ENCODE assay signal across 30 cellular contexts in the genomic region with DNA sequence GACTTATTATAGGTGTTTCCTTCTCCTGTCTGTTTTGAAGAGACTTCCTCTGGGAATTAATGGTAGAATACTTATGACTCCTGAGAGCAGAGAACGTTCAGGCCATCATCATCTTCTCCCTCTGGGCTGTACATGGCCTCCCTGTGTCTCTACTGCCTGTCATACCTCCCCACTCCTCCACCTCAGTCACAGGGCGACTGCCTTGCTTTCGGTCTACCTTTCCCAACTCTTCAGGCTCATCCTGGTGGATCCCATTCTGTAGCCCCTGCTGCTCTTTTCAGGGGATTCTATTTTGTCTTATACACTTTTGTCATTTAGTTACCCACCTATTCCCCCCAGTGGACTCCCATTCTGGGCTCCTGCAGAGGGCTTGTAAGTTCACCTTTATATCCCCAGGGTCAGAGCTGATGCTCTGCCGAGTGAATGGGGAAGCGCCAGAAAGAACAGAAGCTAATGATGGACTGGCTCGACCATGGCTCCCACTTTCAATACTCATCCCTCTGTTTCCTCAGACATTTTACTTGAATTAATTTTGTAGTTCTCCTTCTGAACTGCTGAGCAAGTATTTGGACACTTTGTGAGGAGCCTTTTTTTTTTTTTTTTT. TPM values are rescaled to one million over a fixed set of nuclear protein-coding genes. Genes with fewer than 3 reads are reported as not detected.
DNase-seq lines count a peak whose midpoint lies in the region; ATAC-seq, FAIRE-seq and TF ChIP-seq lines count a peak whose summit lies in the region.
"Had no signal": no experiment of that assay in that cellular context is flagged by ENCODE, and none has a peak within 500 bp of the region (broad histone marks: within the 10 kb centered on the region; RNA-seq: fewer than 3 reads in every experiment).

No MANE protein-coding gene starts in this region.

- in situ Hi-C loops in HepG2 (cut with HindIII; ENCODE audit: extremely low pct_ligation_motif_present, low pct_unique_long_range_greater_than_20kb), result no loop called here
- in situ Hi-C loops in transverse colon (cut with MboI; ENCODE audit: low pct_ligation_motif_present in 1 of 4, low pct_unique_long_range_greater_than_20kb in 1 of 4, low sequenced_read_pairs in 3 of 4), result no loop called here

- H3K27me3 Mint-ChIP-seq in natural killer cell treated with Interleukin-12 subunit alpha and Interleukin-12 subunit beta and Interleukin-15 and Interleukin-18, amount 100 ng/mL, for 72 hours, result no peaks in the 10 kb centered on the region
- H3K27me3 Mint-ChIP-seq: activated CD4-positive, alpha-beta T cell treated with anti-CD3 and anti-CD28 coated beads, Interleukin-2, amount 10 ng/mL, durations not matched to agents 24 days and 14 days; activated T-cell treated with anti-CD3 and anti-CD28 coated beads, Interleukin-2, amount 50 U/mL, for 24 hours; CD4-positive, CD25-positive, alpha-beta regulatory T cell had no signal

- ATAC-seq in HepG2, result peak; percentile 12; the same call in 2 of the 3 replicates
- ATAC-seq in right lobe of liver, result no peak
- ATAC-seq in natural killer cell treated with Interleukin-12 subunit alpha and Interleukin-12 subunit beta and Interleukin-15 and Interleukin-18, amount 100 ng/mL, for 72 hours, result no peak
- no peak for ATAC-seq in GM21723 (IDR thresholded peaks at IDR 0.05; ENCODE audit: unreplicated experiment)
- no peak for ATAC-seq in HG02852 (IDR thresholded peaks at IDR 0.05; ENCODE audit: unreplicated experiment)
- ATAC-seq: HCT116, sciatic nerve had no signal

- TF ChIP-seq EP300 in HepG2 (IDR thresholded peaks at IDR 0.05; ENCODE audit: low read depth in 2 of 2, low read length in 2 of 2) (no peak), HepG2 (CRISPR knock-in tag; IDR thresholded peaks at IDR 0.05; ENCODE audit: borderline replicate concordance) (no peak), transverse colon (IDR thresholded peaks at IDR 0.05; ENCODE audit: low read depth) (no peak)

- peaks cover 7% of the 10 kb centered on the region for H3K36me3 Mint-ChIP-seq in natural killer cell treated with Interleukin-12 subunit alpha and Interleukin-12 subunit beta and Interleukin-15 and Interleukin-18, amount 100 ng/mL, for 72 hours

- CTCF ChIA-PET in HepG2 (lab: Yijun Ruan, JAX; ENCODE audit: low intra/inter-chr PET ratio, low total read pairs), result no interaction called here

- H3K9me3 ChIP-seq in HepG2 (ENCODE audit: low read length), result no peaks in the 10 kb centered on the region
- H3K9me3 ChIP-seq in right lobe of liver, result no peaks in the 10 kb centered on the region
- H3K9me3 ChIP-seq in colonic mucosa, result no peaks in the 10 kb centered on the region
- H3K9me3 ChIP-seq in transverse colon, result no peaks in the 10 kb centered on the region
- H3K9me3 ChIP-seq: left ventricle myocardium inferior had no signal

- DNase-seq in HepG2 (ENCODE audit: low spot score) (no peak), right lobe of liver (no peak), colonic mucosa (no peak), transverse colon (no peak), NCI-H524 treated with DMSO at 0.1 percent for 48 hours (lab: John Stamatoyannopoulos, UW) (no peak)
- no peak for DNase-seq in natural killer cell treated with Interleukin-12 subunit alpha and Interleukin-12 subunit beta and Interleukin-15 and Interleukin-18, amount 100 ng/mL, for 72 hours (ENCODE audit: low spot score)
- DNase-seq: 8988T; activated CD4-positive, alpha-beta T cell treated with anti-CD3 and anti-CD28 coated beads, Interleukin-2, amount 10 ng/mL, durations not matched to agents 24 days and 14 days; activated gamma-delta T cell; activated naive CD8-positive, alpha-beta T cell treated with anti-CD3 and anti-CD28 coated beads, Interleukin-2, amount 50 U/mL, for 24 hours; activated T-cell treated with anti-CD3 and anti-CD28 coated beads, Interleukin-2, amount 50 U/mL, for 24 hours; central memory CD4-positive, alpha-beta T cell; left ventricle myocardium inferior; midbrain; MM.1S; NCI-H446 treated with DMSO at 0.1 percent for 48 hours; NK-92 treated with Interleukin-12 subunit alpha and Interleukin-12 subunit beta, amount 100 ng/mL, for 24 hours; PC-3; SIG-M5; stimulated activated naive CD4-positive, alpha-beta T cell treated with Interleukin-2 at 50 U/mL for 16 hours; T-helper 9 cell had no signal

- H3K27ac ChIP-seq in HepG2 (ENCODE audit: extremely low read length, insufficient read depth, low read length) (peak overlapping the region; percentile 20), right lobe of liver (peak overlapping the region in 1 of 3 donors; percentile 92), colonic mucosa (peak overlapping the region; percentile 87), transverse colon (peak overlapping the region; percentile 69 to 82 (median 76))
- H3K27ac ChIP-seq: KMS-11, left ventricle myocardium inferior, VCaP had no signal

- peak overlapping the region; percentile 33; the same call in 1 of the 2 replicates for H3K4me2 ChIP-seq in HepG2 (ENCODE audit: low read depth, low read length)
- H3K4me2 ChIP-seq: KMS-11 had no signal

- peaks cover 10 to 72% of the 10 kb centered on the region in 2 experiments for H3K36me3 ChIP-seq in HepG2 (replicated peaks in 1 of 2; ENCODE audit: control insufficient read depth in 1 of 2, insufficient read depth in 2 of 2, low read length in 2 of 2)
- H3K36me3 ChIP-seq in right lobe of liver, result peaks cover 0 to 2% (median 0%) of the 10 kb centered on the region in 4 donors
- H3K36me3 ChIP-seq in colonic mucosa, result no peaks in the 10 kb centered on the region
- H3K36me3 ChIP-seq in transverse colon, result no peaks in the 10 kb centered on the region
- H3K36me3 ChIP-seq: left ventricle myocardium inferior had no signal

- H3K4me1 Mint-ChIP-seq in natural killer cell treated with Interleukin-12 subunit alpha and Interleukin-12 subunit beta and Interleukin-15 and Interleukin-18, amount 100 ng/mL, for 72 hours (ENCODE audit: low read depth in 2 of 2), result peaks cover 64 to 77% of the 10 kb centered on the region in 2 donors

- TF ChIP-seq CTCF in HepG2 (CRISPR knock-in tag; IDR thresholded peaks at IDR 0.05) (no peak), right lobe of liver (IDR thresholded peaks at IDR 0.05) (no peak), colonic mucosa (IDR thresholded peaks at IDR 0.05) (no peak), transverse colon (IDR thresholded peaks at IDR 0.05) (no peak)

- WGBS in HepG2 (ENCODE audit: low lambda C conversion rate), result 60% methylated on average over 6 of the region's 6 CpGs
- 74% methylated on average over 5 of the region's 6 CpGs for WGBS in right lobe of liver (ENCODE audit: insufficient coverage, low coverage, low lambda C conversion rate, missing lambda C conversion rate)
- WGBS in transverse colon (ENCODE audit: low coverage in 1 of 2), 2 donors, result 54 to 73% methylated on average over 4 to 6 of the region's 6 CpGs

- H3K4me3 ChIP-seq in HepG2 (replicated peaks in 1 of 3; ENCODE audit: insufficient read depth in 1 of 3, low read depth in 2 of 3, low read length in 3 of 3), result no peak overlapping the region
- H3K4me3 ChIP-seq in right lobe of liver, result no peak overlapping the region
- H3K4me3 ChIP-seq in colonic mucosa, result no peak overlapping the region
- H3K4me3 ChIP-seq in transverse colon, result no peak overlapping the region
- H3K4me3 ChIP-seq: left ventricle myocardium inferior had no signal

- H2AFZ ChIP-seq in HepG2 (ENCODE audit: low read length), result no peak overlapping the region

- peaks cover 100% of the 10 kb centered on the region for H3K4me1 ChIP-seq in HepG2 (ENCODE audit: insufficient read depth, low read length)
- peaks cover 0 to 89% (median 43%) of the 10 kb centered on the region in 4 donors for H3K4me1 ChIP-seq in right lobe of liver
- peaks cover 12% of the 10 kb centered on the region for H3K4me1 ChIP-seq in colonic mucosa
- peaks cover 34 to 100% (median 69%) of the 10 kb centered on the region in 4 donors for H3K4me1 ChIP-seq in transverse colon

- intact Hi-C loops in HepG2 (cut with micrococcal nuclease; ENCODE audit: unreplicated experiment), result loop anchor here (2.0 kb wide), 1 partner anchor 35 kb away; no protein-coding TSS in a partner anchor
- intact Hi-C loops in right lobe of liver (cut with DNase I), result no loop called here
- intact Hi-C loops in colonic mucosa (cut with DNase I), result no loop called here
- intact Hi-C loops in transverse colon (cut with DNase I; ENCODE audit: low total_unique reads), result no loop called here

- no peak for FAIRE-seq in HepG2 (lab: Jason Lieb, UNC)
- FAIRE-seq: endothelial cell of umbilical vein, islet of Langerhans had no signal

- peaks cover 99% of the 10 kb centered on the region for H4K20me1 ChIP-seq in HepG2 (ENCODE audit: insufficient read depth, low read length)

- no peaks in the 10 kb centered on the region for H3K9me3 Mint-ChIP-seq in natural killer cell treated with Interleukin-12 subunit alpha and Interleukin-12 subunit beta and Interleukin-15 and Interleukin-18, amount 100 ng/mL, for 72 hours
- H3K9me3 Mint-ChIP-seq: activated CD4-positive, alpha-beta T cell treated with anti-CD3 and anti-CD28 coated beads, Interleukin-2, amount 10 ng/mL, durations not matched to agents 24 days and 14 days; activated naive CD8-positive, alpha-beta T cell treated with anti-CD3 and anti-CD28 coated beads, Interleukin-2, amount 50 U/mL, for 24 hours; activated T-cell treated with anti-CD3 and anti-CD28 coated beads, Interleukin-2, amount 50 U/mL, for 24 hours had no signal

- no TSS peak for BruUV-seq in HepG2 (replicated peaks; lab: Mats Ljungman, UMichigan)

- H3K79me2 ChIP-seq in HepG2 (ENCODE audit: insufficient read depth, low read length), result peaks cover 99% of the 10 kb centered on the region

- POLR2A ChIA-PET in HepG2 (lab: Yijun Ruan, JAX), result interaction anchor here (0.7 kb wide), 1 partner anchor 15 kb away, joined by 3 read pairs; no protein-coding TSS in a partner anchor

- peak overlapping the region; percentile 2 for H3K4me3 Mint-ChIP-seq in natural killer cell treated with Interleukin-12 subunit alpha and Interleukin-12 subunit beta and Interleukin-15 and Interleukin-18, amount 100 ng/mL, for 72 hours
- H3K4me3 Mint-ChIP-seq: activated CD4-positive, alpha-beta T cell treated with anti-CD3 and anti-CD28 coated beads, Interleukin-2, amount 10 ng/mL, durations not matched to agents 24 days and 14 days; activated naive CD8-positive, alpha-beta T cell treated with anti-CD3 and anti-CD28 coated beads, Interleukin-2, amount 50 U/mL, for 24 hours; activated T-cell treated with anti-CD3 and anti-CD28 coated beads, Interleukin-2, amount 50 U/mL, for 24 hours had no signal

- H3K9ac ChIP-seq in HepG2 (ENCODE audit: insufficient read depth, low read depth, low read length), result no peak overlapping the region
- peak overlapping the region in 1 of 2 donors; percentile 62 for H3K9ac ChIP-seq in colonic mucosa (ENCODE audit: low read depth in 2 of 2, low read length in 2 of 2)
- H3K9ac ChIP-seq: KMS-11 had no signal

- TF ChIP-seq POLR2A in HepG2 (IDR thresholded peaks at IDR 0.05; ENCODE audit: insufficient read depth in 1 of 2, low read depth in 2 of 2, low read length in 2 of 2) (peak in 1 of 2 experiments; percentile 38; a peak in 1 of 4 replicates), right lobe of liver (IDR thresholded peaks at IDR 0.05) (no peak), transverse colon (IDR thresholded peaks at IDR 0.05) (no peak)

- TF ChIP-seq RAD21 in HepG2 (CRISPR knock-in tag; IDR thresholded peaks at IDR 0.05), result no peak

- peak overlapping the region in 1 of 2 donors; percentile 73 for H3K27ac Mint-ChIP-seq in natural killer cell treated with Interleukin-12 subunit alpha and Interleukin-12 subunit beta and Interleukin-15 and Interleukin-18, amount 100 ng/mL, for 72 hours
- H3K27ac Mint-ChIP-seq: activated CD4-positive, alpha-beta T cell treated with anti-CD3 and anti-CD28 coated beads, Interleukin-2, amount 10 ng/mL, durations not matched to agents 24 days and 14 days; activated naive CD8-positive, alpha-beta T cell treated with anti-CD3 and anti-CD28 coated beads, Interleukin-2, amount 50 U/mL, for 24 hours; activated T-cell treated with anti-CD3 and anti-CD28 coated beads, Interleukin-2, amount 50 U/mL, for 24 hours had no signal

- H3K27me3 ChIP-seq in HepG2 (ENCODE audit: control insufficient read depth in 1 of 2, insufficient read depth in 2 of 2, low read length in 2 of 2), result no peaks in the 10 kb centered on the region
- H3K27me3 ChIP-seq in right lobe of liver, result no peaks in the 10 kb centered on the region
- no peaks in the 10 kb centered on the region for H3K27me3 ChIP-seq in colonic mucosa
- H3K27me3 ChIP-seq in transverse colon, result no peaks in the 10 kb centered on the region

RNA-seq across cellular contexts. Expression of a gene that starts 28.6 kb away (rescaled TPM):
- total RNA-seq in HepG2 (2016; rRNA removed; fragmentation: Illumina TruSeq; extraction: Trizol) (103 and 110 TPM in 2 replicates), right lobe of liver (100 to 1,000 TPM in 1 of 6 experiments, 10 to 100 TPM in 5; 40.2 to 184 (median 63.5) TPM), colonic mucosa (100 to 1,000 TPM in 1 of 2 donors, 10 to 100 TPM in 1; 66.7 to 142 TPM), transverse colon (10 to 100 TPM; 28.5 to 85.7 (median 44.5) TPM)
- 133 and 147 TPM in 2 replicates for total RNA-seq in HepG2 (2016; cell fraction: cytosol; rRNA removed; fragmentation: Illumina TruSeq; extraction: Trizol; ENCODE audit: low read depth)
- 93.9 TPM in 2 replicates for total RNA-seq in HepG2 (2016; cell fraction: insoluble cytoplasmic fraction; rRNA removed; fragmentation: Illumina TruSeq; extraction: Trizol)
- total RNA-seq in HepG2 (2016; cell fraction: membrane; rRNA removed; fragmentation: Illumina TruSeq; extraction: Trizol), result 73.4 and 76.7 TPM in 2 replicates
- 222 and 239 TPM in 2 replicates for total RNA-seq in HepG2 (2016; cell fraction: nucleus; rRNA removed; fragmentation: Illumina TruSeq; extraction: Trizol)
- 74.8 and 82.8 TPM in 2 replicates for polyA plus RNA-seq in HepG2 (2011; rRNA removed)
- 26.6 and 44.0 TPM in 2 replicates for polyA plus RNA-seq in HepG2 (2011; cell fraction: cytosol; rRNA removed)
- 159 and 177 TPM in 2 replicates for polyA plus RNA-seq in HepG2 (2011; cell fraction: nucleus; rRNA removed)
- polyA plus RNA-seq in HepG2 (2012), result 100 and 116 TPM in 2 replicates
- polyA plus RNA-seq in HepG2 (2016; cell fraction: cytosol; fragmentation: Illumina TruSeq; extraction: Trizol; ENCODE audit: low read depth), result 18.9 and 23.3 TPM in 2 replicates
- polyA plus RNA-seq in HepG2 (2016; cell fraction: insoluble cytoplasmic fraction; fragmentation: Illumina TruSeq; extraction: Trizol; ENCODE audit: low read depth), result 71.0 and 74.2 TPM in 2 replicates
- polyA plus RNA-seq in HepG2 (2016; cell fraction: membrane; fragmentation: Illumina TruSeq; extraction: Trizol; ENCODE audit: low read depth), result 23.8 and 25.2 TPM in 2 replicates
- 67.2 and 72.5 TPM in 2 replicates for polyA plus RNA-seq in HepG2 (2016; cell fraction: nucleus; fragmentation: Illumina TruSeq; extraction: Trizol; ENCODE audit: insufficient read depth, low read depth)
- 83.1 and 705 TPM in 2 replicates for polyA minus RNA-seq in HepG2 (2011; rRNA and poly(A)+ RNA removed; ENCODE audit: low replicate concordance)
- polyA minus RNA-seq in HepG2 (2011; cell fraction: cytosol; rRNA and poly(A)+ RNA removed), result 129 and 146 TPM in 2 replicates
- polyA minus RNA-seq in HepG2 (2011; cell fraction: nucleus; rRNA and poly(A)+ RNA removed), result 1,231 and 1,245 TPM in 2 replicates
- total RNA-seq in natural killer cell treated with Interleukin-12 subunit alpha and Interleukin-12 subunit beta and Interleukin-15 and Interleukin-18, amount 100 ng/mL, for 72 hours, result 100 to 1,000 TPM; 149 to 217 TPM
